In the genomic region with DNA sequence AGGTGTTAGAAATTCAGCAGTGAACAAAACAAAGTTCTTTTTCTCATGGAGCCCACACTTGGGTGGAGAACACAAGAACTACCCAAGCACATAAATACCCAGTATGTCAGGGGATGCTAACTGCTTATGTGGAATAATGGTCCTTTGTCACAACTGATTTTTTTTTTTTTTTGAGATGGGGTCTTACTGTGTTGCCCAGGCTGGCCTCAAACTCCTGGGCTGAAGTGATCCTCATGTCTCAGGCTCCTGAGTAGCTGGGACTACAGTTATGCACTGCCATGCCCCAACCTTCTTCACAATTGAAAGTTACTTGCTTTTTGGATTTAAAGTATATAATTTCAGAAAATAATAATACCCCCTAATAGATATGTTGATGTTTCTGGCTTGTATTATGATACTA, we compare ENCODE assay signal across 22 cellular contexts.
"Had no signal": no experiment of that assay in that cellular context is flagged by ENCODE, and none has a peak within 500 bp of the region (broad histone marks: within the 10 kb centered on the region; RNA-seq: fewer than 3 reads in every experiment).

No MANE protein-coding gene starts in this region.

- H3K36me3 Mint-ChIP-seq: activated CD4-positive, alpha-beta memory T cell treated with anti-CD3 and anti-CD28 coated beads for 36 hours; activated naive CD4-positive, alpha-beta T cell treated with anti-CD3 and anti-CD28 coated beads, Interleukin-2, amount 50 U/mL, for 72 hours had no signal

- H3K4me3 Mint-ChIP-seq: activated B cell treated with CpG ODN at 0.5 μM for 24 hours; activated CD4-positive, alpha-beta memory T cell treated with anti-CD3 and anti-CD28 coated beads for 36 hours; activated CD4-positive, alpha-beta T cell treated with anti-CD3 and anti-CD28 coated beads, Interleukin-2, amount 10 ng/mL, durations not matched to agents 24 days and 14 days; activated naive CD8-positive, alpha-beta T cell treated with anti-CD3 and anti-CD28 coated beads, Interleukin-2, amount 50 U/mL, for 24 hours; activated T-cell treated with anti-CD3 and anti-CD28 coated beads, Interleukin-2, amount 50 U/mL, for 4 hours; brain; T-helper 17 cell had no signal

- ATAC-seq: activated naive CD4-positive, alpha-beta T cell treated with anti-CD3 and anti-CD28 coated beads, Interleukin-2, amount 50 U/mL, for 72 hours; activated naive CD8-positive, alpha-beta T cell treated with anti-CD3 and anti-CD28 coated beads, Interleukin-2, amount 50 U/mL, for 24 hours; activated T-cell treated with anti-CD3 and anti-CD28 coated beads, Interleukin-2, amount 50 U/mL, for 4 hours; T-helper 17 cell had no signal

- H3K4me1 Mint-ChIP-seq: activated B cell treated with CpG ODN at 0.5 μM for 24 hours; activated CD4-positive, alpha-beta T cell treated with anti-CD3 and anti-CD28 coated beads, Interleukin-2, amount 10 ng/mL, durations not matched to agents 24 days and 14 days; activated naive CD8-positive, alpha-beta T cell treated with anti-CD3 and anti-CD28 coated beads, Interleukin-2, amount 50 U/mL, for 24 hours had no signal

- H3K9me3 Mint-ChIP-seq: activated B cell treated with CpG ODN at 0.5 μM for 24 hours; activated CD4-positive, alpha-beta memory T cell treated with anti-CD3 and anti-CD28 coated beads for 36 hours; activated CD4-positive, alpha-beta T cell treated with anti-CD3 and anti-CD28 coated beads, Interleukin-2, amount 10 ng/mL, durations not matched to agents 24 days and 14 days; activated naive CD4-positive, alpha-beta T cell treated with anti-CD3 and anti-CD28 coated beads, Interleukin-2, amount 50 U/mL, for 72 hours; activated naive CD8-positive, alpha-beta T cell treated with anti-CD3 and anti-CD28 coated beads, Interleukin-2, amount 50 U/mL, for 24 hours; activated T-cell treated with anti-CD3 and anti-CD28 coated beads, Interleukin-2, amount 50 U/mL, for 4 hours; brain had no signal

- H3K27me3 Mint-ChIP-seq: activated B cell treated with CpG ODN at 0.5 μM for 24 hours, brain had no signal

- DNase-seq: activated B cell treated with CpG ODN at 0.5 μM for 24 hours; activated CD4-positive, alpha-beta memory T cell treated with anti-CD3 and anti-CD28 coated beads for 36 hours; activated CD4-positive, alpha-beta T cell treated with anti-CD3 and anti-CD28 coated beads for 1 hour; activated CD4-positive, alpha-beta T cell treated with anti-CD3 and anti-CD28 coated beads, Interleukin-2, amount 10 ng/mL, durations not matched to agents 24 days and 14 days; activated CD8-positive, alpha-beta memory T cell treated with anti-CD3 and anti-CD28 coated beads for 24 hours; activated effector memory CD4-positive, alpha-beta T cell treated with anti-CD3 and anti-CD28 coated beads, Interleukin-2, amount 50 U/mL, for 16 hours; activated naive CD4-positive, alpha-beta T cell treated with Interleukin-2 at 50 U/mL for 16 hours; activated naive CD8-positive, alpha-beta T cell treated with anti-CD3 and anti-CD28 coated beads, Interleukin-2, amount 50 U/mL, for 24 hours; activated T-cell treated with anti-CD3 and anti-CD28 coated beads, Interleukin-2, amount 50 U/mL, for 4 hours; amniotic stem cell; Karpas-422; NCI-H1048; NCI-H2029; NCI-H345; NCI-H510A; NCI-H526 treated with DMSO at 0.1 percent for 48 hours; NCI-H82; SIG-M5; T-helper 17 cell; T-helper 9 cell had no signal

- H3K27ac Mint-ChIP-seq: activated B cell treated with CpG ODN at 0.5 μM for 24 hours; activated CD4-positive, alpha-beta memory T cell treated with anti-CD3 and anti-CD28 coated beads for 36 hours; activated CD4-positive, alpha-beta T cell treated with anti-CD3 and anti-CD28 coated beads, Interleukin-2, amount 10 ng/mL, durations not matched to agents 24 days and 14 days; activated naive CD4-positive, alpha-beta T cell treated with anti-CD3 and anti-CD28 coated beads, Interleukin-2, amount 50 U/mL, for 72 hours; activated naive CD8-positive, alpha-beta T cell treated with anti-CD3 and anti-CD28 coated beads, Interleukin-2, amount 50 U/mL, for 24 hours; T-helper 17 cell had no signal
